17 cellular contexts compared by ENCODE assay signal in the genomic region with DNA sequence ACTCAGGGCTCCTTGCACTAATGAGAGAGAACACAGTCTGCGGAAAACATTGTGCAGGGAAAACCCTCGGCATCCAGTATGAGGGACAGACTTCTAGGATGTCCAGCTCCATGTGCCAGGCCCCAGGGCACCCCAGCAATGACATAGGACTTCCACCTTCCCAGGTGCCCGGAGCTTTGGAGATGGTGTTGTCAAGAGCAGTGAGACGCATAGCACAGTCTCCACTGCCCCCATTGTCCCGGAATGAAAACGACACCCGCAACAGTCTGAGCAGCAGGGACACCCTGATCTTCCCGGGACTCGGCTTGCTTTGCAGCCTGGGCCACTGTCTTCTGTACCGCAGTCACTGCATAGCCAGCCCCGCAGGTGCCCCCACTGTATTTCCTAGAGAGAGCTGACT.
A peak's percentile ranks its signal among the peaks of the same experiment; 100 is the strongest.
DNase-seq lines count a peak whose midpoint lies in the region; ATAC-seq and TF ChIP-seq lines count a peak whose summit lies in the region.
"Had no signal": no experiment of that assay in that cellular context is flagged by ENCODE, and none has a peak within 500 bp of the region (broad histone marks: within the 10 kb centered on the region; RNA-seq: fewer than 3 reads in every experiment).

No MANE protein-coding gene starts in this region.

- H3K4me2 ChIP-seq in H9 (ENCODE audit: insufficient read depth, insufficient read length, low read length) (no peak overlapping the region), mesendoderm (ENCODE audit: low read length) (no peak overlapping the region)
- H3K4me2 ChIP-seq: BLaER1 had no signal

- H3K4me3 Mint-ChIP-seq in H9: no peak overlapping the region
- no peak overlapping the region for H3K4me3 Mint-ChIP-seq in activated T-cell treated with anti-CD3 and anti-CD28 coated beads, Interleukin-2, amount 50 U/mL, for 24 hours
- H3K4me3 Mint-ChIP-seq: CD4-positive, alpha-beta T cell had no signal

- H3K27me3 ChIP-seq in H9 (ENCODE audit: insufficient read depth, low read length) (no peaks in the 10 kb centered on the region; the same call in 1 of the 2 replicates), esophagus muscularis mucosa (no peaks in the 10 kb centered on the region), mesendoderm (ENCODE audit: insufficient read depth, low read length, poor library complexity) (no peaks in the 10 kb centered on the region), gastrocnemius medialis (no peaks in the 10 kb centered on the region)
- H3K27me3 ChIP-seq: BLaER1 had no signal

- H3K79me2 ChIP-seq in H9 (ENCODE audit: insufficient read depth, low read length) (no peaks in the 10 kb centered on the region), mesendoderm (ENCODE audit: control insufficient read depth, insufficient read depth, low read length) (no peaks in the 10 kb centered on the region)

- TF ChIP-seq POLR2A in esophagus muscularis mucosa (IDR thresholded peaks at IDR 0.05; ENCODE audit: low read depth) (no peak), gastrocnemius medialis (IDR thresholded peaks at IDR 0.05) (no peak)

- no peak overlapping the region for H4K5ac ChIP-seq in H9 (ENCODE audit: insufficient read length, low read depth, low read length)
- H4K5ac ChIP-seq in mesendoderm (ENCODE audit: low read length): no peak overlapping the region

- H3K36me3 Mint-ChIP-seq in H9 (ENCODE audit: insufficient read depth in 1 of 3, low read depth in 3 of 3): no peaks in the 10 kb centered on the region
- no peaks in the 10 kb centered on the region for H3K36me3 Mint-ChIP-seq in activated T-cell treated with anti-CD3 and anti-CD28 coated beads, Interleukin-2, amount 50 U/mL, for 24 hours (ENCODE audit: low read depth)

- in situ Hi-C loops in gastrocnemius medialis (cut with MboI; ENCODE audit: low sequenced_read_pairs in 4 of 4): no loop called here

- H3K79me1 ChIP-seq in H9 (ENCODE audit: insufficient read depth, low read depth, low read length, poor library complexity, severe bottlenecking) (no peaks in the 10 kb centered on the region), mesendoderm (ENCODE audit: low read length) (no peaks in the 10 kb centered on the region)

- no peak overlapping the region for H2BK20ac ChIP-seq in H9 (ENCODE audit: low read depth, low read length, poor library complexity, severe bottlenecking)

- intact Hi-C loops in esophagus muscularis mucosa (cut with DNase I) (no loop called here), gastrocnemius medialis (cut with DNase I; ENCODE audit: low total_unique reads) (no loop called here)

- WGBS in H9 (ENCODE audit: extremely low coverage, insufficient read length, low lambda C conversion rate): no CpG with 5 or more reads among the region's 11 CpGs
- 90% methylated on average over 9 of the region's 11 CpGs for WGBS in esophagus muscularis mucosa
- WGBS in mesendoderm (ENCODE audit: extremely low coverage, insufficient coverage, low lambda C conversion rate): no CpG with 5 or more reads among the region's 11 CpGs

- no peaks in the 10 kb centered on the region for H3K27me3 Mint-ChIP-seq in H9 (ENCODE audit: low read depth)
- H3K27me3 Mint-ChIP-seq in activated T-cell treated with anti-CD3 and anti-CD28 coated beads, Interleukin-2, amount 50 U/mL, for 24 hours: peaks cover 8% of the 10 kb centered on the region

- peak; percentile 36 for DNase-seq in H9
- DNase-seq in esophagus muscularis mucosa (ENCODE audit: extremely low spot score): peak; percentile 77
- DNase-seq in mesendoderm: peak; percentile 8
- DNase-seq in RKO (ENCODE audit: low spot score): no peak
- DNase-seq in hippocampal formation (lab: John Stamatoyannopoulos, UW): no peak
- no peak for DNase-seq in activated T-cell treated with anti-CD3 and anti-CD28 coated beads, Interleukin-2, amount 50 U/mL, for 24 hours
- no peak for DNase-seq in gastrocnemius medialis
- DNase-seq: 8988T; AML-193; Calu3; CD4-positive, alpha-beta T cell; DMS 273 treated with DMSO at 0.1 percent for 48 hours; EL; GM23248 had no signal

- peak overlapping the region in 1 of 3 experiments; percentile 40; a peak in 1 of 7 replicates for H3K27ac Mint-ChIP-seq in H9
- H3K27ac Mint-ChIP-seq in activated T-cell treated with anti-CD3 and anti-CD28 coated beads, Interleukin-2, amount 50 U/mL, for 24 hours: no peak overlapping the region
- H3K27ac Mint-ChIP-seq: CD4-positive, alpha-beta T cell had no signal

- H3K4me3 ChIP-seq in esophagus muscularis mucosa: no peak overlapping the region
- H3K4me3 ChIP-seq in mesendoderm (ENCODE audit: low read length): no peak overlapping the region
- no peak overlapping the region for H3K4me3 ChIP-seq in gastrocnemius medialis
- H3K4me3 ChIP-seq: BLaER1, GM23248, HAP-1 had no signal

- no peaks in the 10 kb centered on the region for H3K36me3 ChIP-seq in esophagus muscularis mucosa
- no peaks in the 10 kb centered on the region for H3K36me3 ChIP-seq in mesendoderm (ENCODE audit: control insufficient read depth, insufficient read depth, low read length)
- H3K36me3 ChIP-seq in gastrocnemius medialis: no peaks in the 10 kb centered on the region
- H3K36me3 ChIP-seq: BLaER1, HAP-1 had no signal

- 0 out of 2 replicates have a peak, but pooled peaks have one; percentile 7 for TF ChIP-seq CTCF in C4-2B (conservative IDR thresholded peaks at IDR 0.05)
- TF ChIP-seq CTCF in H9 (conservative IDR thresholded peaks at IDR 0.05): peak; percentile 37; the same call in 2 of the 3 replicates
- no peak for TF ChIP-seq CTCF in esophagus muscularis mucosa (IDR thresholded peaks at IDR 0.05)
- no peak for TF ChIP-seq CTCF in gastrocnemius medialis (IDR thresholded peaks at IDR 0.05 in 4 of 5, conservative IDR thresholded peaks at IDR 0.05 in 1 of 5)

- no peak for ATAC-seq in gastrocnemius medialis

- no peaks in the 10 kb centered on the region for H4K20me1 ChIP-seq in H9 (ENCODE audit: control insufficient read depth, insufficient read depth, insufficient read length)
- H4K20me1 ChIP-seq: BLaER1 had no signal

- no peak overlapping the region for H2AFZ ChIP-seq in H9 (ENCODE audit: low read length)
- H2AFZ ChIP-seq: GM23248 had no signal

- no peaks in the 10 kb centered on the region for H3K23me2 ChIP-seq in H9 (ENCODE audit: insufficient read length, low read depth, low read length, poor library complexity, severe bottlenecking)

- no peak overlapping the region for H3K14ac ChIP-seq in H9 (ENCODE audit: insufficient read depth, low read length)

- H2AK5ac ChIP-seq in H9 (ENCODE audit: insufficient read length, low read length) (no peak overlapping the region), mesendoderm (ENCODE audit: low read length) (no peak overlapping the region)

- no peak for TF ChIP-seq EP300 in esophagus muscularis mucosa (IDR thresholded peaks at IDR 0.05)

- no peak overlapping the region for H3K27ac ChIP-seq in C4-2B
- no peak overlapping the region for H3K27ac ChIP-seq in H9 (ENCODE audit: insufficient read length, low read depth, low read length)
- no peak overlapping the region for H3K27ac ChIP-seq in esophagus muscularis mucosa (replicated peaks in 1 of 4)
- H3K27ac ChIP-seq in mesendoderm (ENCODE audit: low read depth, low read length): no peak overlapping the region
- H3K27ac ChIP-seq in gastrocnemius medialis: no peak overlapping the region
- H3K27ac ChIP-seq: BLaER1, GM23248 had no signal

- H4K91ac ChIP-seq in H9 (ENCODE audit: insufficient read length, low read depth, low read length): no peak overlapping the region

- no peak overlapping the region for H3K18ac ChIP-seq in H9 (ENCODE audit: insufficient read length, low read depth, low read length)
- H3K18ac ChIP-seq in mesendoderm (ENCODE audit: low read length): no peak overlapping the region

- no peak overlapping the region for H3T11ph ChIP-seq in H9 (ENCODE audit: low read length)

- no peak overlapping the region for H2BK12ac ChIP-seq in H9 (ENCODE audit: insufficient read length, low read depth, low read length)

- H3K4ac ChIP-seq in H9 (ENCODE audit: low read depth, low read length) (no peak overlapping the region), mesendoderm (ENCODE audit: low read depth, low read length) (no peak overlapping the region)

- 0 out of 4 replicates have a peak, but pooled peaks cover 0 to 3% of the 10 kb centered on the region in 2 experiments for H3K4me1 Mint-ChIP-seq in H9
- no peaks in the 10 kb centered on the region for H3K4me1 Mint-ChIP-seq in activated T-cell treated with anti-CD3 and anti-CD28 coated beads, Interleukin-2, amount 50 U/mL, for 24 hours (ENCODE audit: low read depth)

- H3K9ac ChIP-seq in H9 (ENCODE audit: extremely low read depth, insufficient read length, low read length) (no peak overlapping the region), mesendoderm (ENCODE audit: low read length) (no peak overlapping the region)
- H3K9ac ChIP-seq: BLaER1, GM23248 had no signal

- H3K56ac ChIP-seq in H9 (ENCODE audit: insufficient read length, low read depth, low read length) (no peak overlapping the region), mesendoderm (ENCODE audit: low read length) (no peak overlapping the region)

- H2BK120ac ChIP-seq in H9 (ENCODE audit: low read depth, low read length, poor library complexity, severe bottlenecking) (no peak overlapping the region), mesendoderm (ENCODE audit: low read depth, low read length) (no peak overlapping the region)

- no peak overlapping the region for H4K8ac ChIP-seq in H9 (replicated peaks; ENCODE audit: insufficient read length, low read depth, low read length)
- H4K8ac ChIP-seq in mesendoderm (ENCODE audit: low read depth, low read length): no peak overlapping the region

- no peaks in the 10 kb centered on the region; a peak in 2 of 5 replicates for H3K9me3 Mint-ChIP-seq in H9
- no peaks in the 10 kb centered on the region for H3K9me3 Mint-ChIP-seq in activated T-cell treated with anti-CD3 and anti-CD28 coated beads, Interleukin-2, amount 50 U/mL, for 24 hours
- H3K9me3 Mint-ChIP-seq: CD4-positive, alpha-beta T cell had no signal

- no peak overlapping the region for H2BK15ac ChIP-seq in H9 (ENCODE audit: low read depth, low read length)
- H2BK15ac ChIP-seq in mesendoderm (replicated peaks; ENCODE audit: low read depth): no peak overlapping the region

- no peak overlapping the region for H3K23ac ChIP-seq in H9 (ENCODE audit: insufficient read length, low read depth, low read length)
- H3K23ac ChIP-seq in mesendoderm (ENCODE audit: low read length): no peak overlapping the region

- no peaks in the 10 kb centered on the region for H3K4me1 ChIP-seq in H9 (ENCODE audit: insufficient read depth, low read length)
- no peaks in the 10 kb centered on the region for H3K4me1 ChIP-seq in esophagus muscularis mucosa
- H3K4me1 ChIP-seq in mesendoderm (ENCODE audit: control insufficient read depth, low read depth, low read length): no peaks in the 10 kb centered on the region
- H3K4me1 ChIP-seq in gastrocnemius medialis: no peaks in the 10 kb centered on the region
- H3K4me1 ChIP-seq: BLaER1, HAP-1 had no signal

- no peak overlapping the region for H2BK5ac ChIP-seq in H9 (ENCODE audit: insufficient read length, low read length)
- H2BK5ac ChIP-seq in mesendoderm (ENCODE audit: low read length): no peak overlapping the region

- H3K9me3 ChIP-seq in H9 (ENCODE audit: control insufficient read depth, low read depth, low read length) (no peaks in the 10 kb centered on the region), esophagus muscularis mucosa (no peaks in the 10 kb centered on the region), gastrocnemius medialis (no peaks in the 10 kb centered on the region)
- H3K9me3 ChIP-seq: BLaER1, HAP-1 had no signal

Comparison
In these comparisons a context has a peak if more than half of its experiments do, and no peak if none do; other contexts are left out.
1. CTCF ChIP-seq: peak in C4-2B (single experiment) and H9 (single experiment); none in esophagus muscularis mucosa (0 of 3) and gastrocnemius medialis (0 of 5).
2. DNase-seq: peak in H9 (single experiment), esophagus muscularis mucosa (single experiment) and mesendoderm (single experiment); none in RKO (single experiment), hippocampal formation (0 of 2), activated T-cell treated with anti-CD3 and anti-CD28 coated beads, Interleukin-2, amount 50 U/mL, for 24 hours (single experiment) and gastrocnemius medialis (0 of 2).